23 cellular contexts compared by ENCODE assay signal in the genomic region with DNA sequence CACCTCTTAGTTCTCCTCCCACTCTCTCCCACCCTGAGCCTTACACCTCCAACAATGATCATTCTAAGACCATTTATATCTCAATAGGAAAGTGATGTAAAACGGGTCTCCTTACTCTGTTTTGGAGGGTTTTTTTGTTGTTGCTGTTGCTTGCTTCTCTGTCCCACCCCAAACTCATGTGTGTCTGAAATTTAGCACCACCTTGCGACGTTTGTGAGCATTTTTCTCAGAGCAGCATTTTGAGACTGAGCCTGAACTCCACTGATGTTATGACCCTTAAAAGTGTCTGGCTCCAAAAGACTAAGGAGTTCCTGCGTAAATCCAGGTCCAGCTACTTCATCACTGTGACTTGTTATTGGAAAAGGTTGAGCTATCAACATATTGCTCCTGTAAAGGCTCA.
DNase-seq lines count a peak whose midpoint lies in the region; ATAC-seq, FAIRE-seq and TF ChIP-seq lines count a peak whose summit lies in the region.
"Had no signal": no experiment of that assay in that cellular context is flagged by ENCODE, and none has a peak within 500 bp of the region (broad histone marks: within the 10 kb centered on the region; RNA-seq: fewer than 3 reads in every experiment).

No MANE protein-coding gene starts in this region.

- 16% methylated on average over 4 of the region's 4 CpGs for WGBS in GM12878 (ENCODE audit: insufficient coverage, insufficient replicate concordance, low lambda C conversion rate, missing lambda C conversion rate)

- no peak for TF ChIP-seq RAD21 in GM12878 (IDR thresholded peaks at IDR 0.05; ENCODE audit: insufficient read depth, low read depth, low read length)

- no peaks in the 10 kb centered on the region for H3K36me3 Mint-ChIP-seq in GM23338 (ENCODE audit: low read depth)
- no peaks in the 10 kb centered on the region for H3K36me3 Mint-ChIP-seq in natural killer cell treated with Interleukin-12 subunit alpha and Interleukin-12 subunit beta and Interleukin-15 and Interleukin-18, amount 100 ng/mL, for 72 hours
- no peaks in the 10 kb centered on the region for H3K36me3 Mint-ChIP-seq in activated CD8-positive, alpha-beta T cell treated with anti-CD3 and anti-CD28 coated beads for 36 hours (ENCODE audit: low read depth)

- H3K4me2 ChIP-seq in GM23338 (no peak overlapping the region), OCI-LY1 (ENCODE audit: low read length) (peak overlapping the region; percentile 14; the same call in 1 of the 2 replicates), GM12878 (ENCODE audit: control insufficient read depth, insufficient read depth) (no peak overlapping the region)

- no peak overlapping the region for H3K27ac Mint-ChIP-seq in GM23338
- H3K27ac Mint-ChIP-seq in natural killer cell treated with Interleukin-12 subunit alpha and Interleukin-12 subunit beta and Interleukin-15 and Interleukin-18, amount 100 ng/mL, for 72 hours = peak overlapping the region; percentile 81 to 92
- H3K27ac Mint-ChIP-seq in activated CD8-positive, alpha-beta T cell treated with anti-CD3 and anti-CD28 coated beads for 36 hours = no peak overlapping the region
- H3K27ac Mint-ChIP-seq: activated naive CD8-positive, alpha-beta T cell treated with anti-CD3 and anti-CD28 coated beads, Interleukin-2, amount 50 U/mL, for 24 hours; activated T-helper 2 cell treated with anti-CD3 and anti-CD28 coated beads, Interferon-gamma antibody, Interleukin-2, Interleukin-4, amounts not matched to agents 10 μg/mL and 5 μg/mL and 100 μg/mL, durations not matched to agents 14 hours and 24 hours and 36 hours; B cell had no signal

- H3K27ac ChIP-seq in GM23338 (ENCODE audit: low read depth) (no peak overlapping the region), OCI-LY1 (ENCODE audit: low read depth, low read length, poor library complexity, severe bottlenecking) (peak overlapping the region; percentile 91), GM12878 (ENCODE audit: control insufficient read depth, insufficient read depth) (no peak overlapping the region)
- H3K27ac ChIP-seq: epithelial cell of prostate, upper lobe of left lung had no signal

- in situ Hi-C loops in GM12878 (cut with MboI) = no loop called here

- ATAC-seq in GM23338 (no peak), GM12878 (peak; percentile 80)
- no peak for ATAC-seq in natural killer cell treated with Interleukin-12 subunit alpha and Interleukin-12 subunit beta and Interleukin-15 and Interleukin-18, amount 100 ng/mL, for 72 hours
- ATAC-seq in activated CD8-positive, alpha-beta T cell treated with anti-CD3 and anti-CD28 coated beads for 36 hours = no peak
- ATAC-seq: activated naive CD8-positive, alpha-beta T cell treated with anti-CD3 and anti-CD28 coated beads, Interleukin-2, amount 50 U/mL, for 24 hours; left colon; Right ventricle myocardium inferior had no signal

- no peaks in the 10 kb centered on the region for H3K9me3 ChIP-seq in OCI-LY1 (ENCODE audit: low read length)
- no peaks in the 10 kb centered on the region for H3K9me3 ChIP-seq in GM12878 (replicated peaks; ENCODE audit: control insufficient read depth, insufficient read depth, low read length)
- no peaks in the 10 kb centered on the region for H3K9me3 ChIP-seq in MG63
- H3K9me3 ChIP-seq: spleen, upper lobe of left lung had no signal

- POLR2A ChIA-PET in GM12878 (lab: Charles Lee) = no interaction called here
- POLR2A ChIA-PET in activated CD8-positive, alpha-beta T cell treated with anti-CD3 and anti-CD28 coated beads for 36 hours (lab: Charles Lee) = no interaction called here

- H3K9me3 Mint-ChIP-seq in GM23338 = no peaks in the 10 kb centered on the region
- H3K9me3 Mint-ChIP-seq in natural killer cell treated with Interleukin-12 subunit alpha and Interleukin-12 subunit beta and Interleukin-15 and Interleukin-18, amount 100 ng/mL, for 72 hours = no peaks in the 10 kb centered on the region
- no peaks in the 10 kb centered on the region for H3K9me3 Mint-ChIP-seq in activated CD8-positive, alpha-beta T cell treated with anti-CD3 and anti-CD28 coated beads for 36 hours
- H3K9me3 Mint-ChIP-seq: activated naive CD8-positive, alpha-beta T cell treated with anti-CD3 and anti-CD28 coated beads, Interleukin-2, amount 50 U/mL, for 24 hours; activated T-helper 2 cell treated with anti-CD3 and anti-CD28 coated beads, Interferon-gamma antibody, Interleukin-2, Interleukin-4, amounts not matched to agents 10 μg/mL and 5 μg/mL and 100 μg/mL, durations not matched to agents 14 hours and 24 hours and 36 hours had no signal

- intact Hi-C loops in GM12878 (cut with micrococcal nuclease; ENCODE audit: unreplicated experiment) = no loop called here
- intact Hi-C loops in activated CD8-positive, alpha-beta T cell treated with anti-CD3 and anti-CD28 coated beads for 36 hours (cut with micrococcal nuclease) = no loop called here

- peaks cover 6% of the 10 kb centered on the region; the same call in 2 of the 3 replicates for H3K4me1 Mint-ChIP-seq in GM23338
- peaks cover 44 to 48% of the 10 kb centered on the region in 2 donors for H3K4me1 Mint-ChIP-seq in natural killer cell treated with Interleukin-12 subunit alpha and Interleukin-12 subunit beta and Interleukin-15 and Interleukin-18, amount 100 ng/mL, for 72 hours (ENCODE audit: low read depth in 2 of 2)
- no peaks in the 10 kb centered on the region for H3K4me1 Mint-ChIP-seq in activated CD8-positive, alpha-beta T cell treated with anti-CD3 and anti-CD28 coated beads for 36 hours (ENCODE audit: low read depth)

- no peak for FAIRE-seq in GM12878 (lab: Jason Lieb, UNC)
- FAIRE-seq: bronchial epithelial cell had no signal

- H3K9me2 ChIP-seq in GM23338 (ENCODE audit: insufficient read depth) = no peaks in the 10 kb centered on the region
- no peaks in the 10 kb centered on the region for H3K9me2 ChIP-seq in OCI-LY1 (ENCODE audit: low read depth, low read length)

- no peaks in the 10 kb centered on the region for H3K4me1 ChIP-seq in GM23338 (ENCODE audit: insufficient read depth)
- H3K4me1 ChIP-seq in OCI-LY1 (ENCODE audit: insufficient read depth, low read length, severe bottlenecking) = peaks cover 50% of the 10 kb centered on the region
- H3K4me1 ChIP-seq in GM12878 (ENCODE audit: control insufficient read depth, insufficient read depth, low read length) = peaks cover 15% of the 10 kb centered on the region

- H3K4me3 Mint-ChIP-seq in GM23338 = no peak overlapping the region
- H3K4me3 Mint-ChIP-seq in natural killer cell treated with Interleukin-12 subunit alpha and Interleukin-12 subunit beta and Interleukin-15 and Interleukin-18, amount 100 ng/mL, for 72 hours = peak overlapping the region; percentile 38
- no peak overlapping the region for H3K4me3 Mint-ChIP-seq in activated CD8-positive, alpha-beta T cell treated with anti-CD3 and anti-CD28 coated beads for 36 hours
- H3K4me3 Mint-ChIP-seq: activated naive CD8-positive, alpha-beta T cell treated with anti-CD3 and anti-CD28 coated beads, Interleukin-2, amount 50 U/mL, for 24 hours; B cell had no signal

- H3F3A ChIP-seq in GM23338 (replicated peaks; ENCODE audit: low read depth) = no peaks in the 10 kb centered on the region
- no peaks in the 10 kb centered on the region for H3F3A ChIP-seq in OCI-LY1 (ENCODE audit: insufficient read depth, low read length)

- CTCF ChIA-PET in GM12878 (lab: Yijun Ruan, JAX) = interaction anchor here (2.9 to 7.0 kb wide), 5 partner anchors 12 to 44 kb away, joined by 8 to 45 read pairs (median 33); no protein-coding TSS in a partner anchor
- CTCF ChIA-PET in activated CD8-positive, alpha-beta T cell treated with anti-CD3 and anti-CD28 coated beads for 36 hours (lab: Charles Lee) = no interaction called here

- H2AFZ ChIP-seq in GM23338 = no peak overlapping the region
- no peak overlapping the region for H2AFZ ChIP-seq in OCI-LY1 (ENCODE audit: low read length)
- H2AFZ ChIP-seq in GM12878 (ENCODE audit: control insufficient read depth, low read depth, low read length) = no peak overlapping the region

- SMC1A ChIA-PET in GM12878 (lab: Charles Lee; ENCODE audit: uncharacterized antibody, unreplicated experiment) = interaction anchor here (0.6 to 4.1 kb wide), 9 partner anchors 13 to 134 kb away, joined by 3 to 43 read pairs (median 10); no protein-coding TSS in a partner anchor

- H3K79me2 ChIP-seq in GM23338 (replicated peaks; ENCODE audit: insufficient read depth) (no peaks in the 10 kb centered on the region), OCI-LY1 (ENCODE audit: insufficient read depth, low read length) (no peaks in the 10 kb centered on the region), GM12878 (ENCODE audit: control insufficient read depth, insufficient read depth, low read length) (no peaks in the 10 kb centered on the region)

- H3K9ac ChIP-seq in OCI-LY1 (ENCODE audit: low read length) (peak overlapping the region; percentile 50; the same call in 1 of the 2 replicates), GM12878 (ENCODE audit: control insufficient read depth, insufficient read depth, low read length) (no peak overlapping the region)

- TF ChIP-seq EP300 in GM12878 (IDR thresholded peaks at IDR 0.05; ENCODE audit: borderline replicate concordance in 1 of 2, control insufficient read depth in 1 of 2, low read depth in 2 of 2, low read length in 2 of 2) = no peak

- TF ChIP-seq POLR2A in GM12878 (IDR thresholded peaks at IDR 0.05; ENCODE audit: low read depth, low read length) = no peak

- H4K20me1 ChIP-seq in GM23338 (replicated peaks; ENCODE audit: insufficient read depth) = no peaks in the 10 kb centered on the region
- no peaks in the 10 kb centered on the region for H4K20me1 ChIP-seq in OCI-LY1 (ENCODE audit: insufficient read depth, low read length)
- H4K20me1 ChIP-seq in GM12878 (ENCODE audit: control insufficient read depth, insufficient read depth) = no peaks in the 10 kb centered on the region

- no peaks in the 10 kb centered on the region for H3K27me3 Mint-ChIP-seq in GM23338 (ENCODE audit: insufficient read depth, low read depth, poor library complexity)
- H3K27me3 Mint-ChIP-seq in natural killer cell treated with Interleukin-12 subunit alpha and Interleukin-12 subunit beta and Interleukin-15 and Interleukin-18, amount 100 ng/mL, for 72 hours = no peaks in the 10 kb centered on the region
- H3K27me3 Mint-ChIP-seq in activated CD8-positive, alpha-beta T cell treated with anti-CD3 and anti-CD28 coated beads for 36 hours = no peaks in the 10 kb centered on the region
- H3K27me3 Mint-ChIP-seq: activated naive CD8-positive, alpha-beta T cell treated with anti-CD3 and anti-CD28 coated beads, Interleukin-2, amount 50 U/mL, for 24 hours had no signal

- H3K4me3 ChIP-seq in GM23338 = no peak overlapping the region
- H3K4me3 ChIP-seq in OCI-LY1 (ENCODE audit: low read depth, low read length, poor library complexity, severe bottlenecking) = no peak overlapping the region
- H3K4me3 ChIP-seq in GM12878 = no peak overlapping the region
- H3K4me3 ChIP-seq in MG63 = no peak overlapping the region
- H3K4me3 ChIP-seq: dorsolateral prefrontal cortex, spleen, upper lobe of left lung had no signal

- TF ChIP-seq CTCF in GM23338 (conservative IDR thresholded peaks at IDR 0.05; ENCODE audit: low read depth in 2 of 2) (peak; percentile 41 to 46), OCI-LY1 (IDR thresholded peaks at IDR 0.05; ENCODE audit: low read length) (peak; percentile 82), GM12878 (IDR thresholded peaks at IDR 0.05 in 2 of 3, conservative IDR thresholded peaks at IDR 0.05 in 1 of 3; ENCODE audit: control insufficient read depth in 2 of 3, extremely low read depth in 1 of 3, insufficient read depth in 1 of 3, low read depth in 3 of 3, low read length in 3 of 3) (peak in 2 of 3 experiments; percentile 33 to 42; a peak in 2 of 6 replicates)
- TF ChIP-seq CTCF in activated CD8-positive, alpha-beta T cell treated with anti-CD3 and anti-CD28 coated beads for 36 hours (IDR thresholded peaks at IDR 0.05) = no peak

- RAD21 ChIA-PET in GM12878 (lab: Charles Lee; ENCODE audit: unreplicated experiment) = interaction anchor here (1.1 to 3.5 kb wide), 5 partner anchors 14 to 44 kb away, joined by 3 to 18 read pairs (median 9); no protein-coding TSS in a partner anchor

- no TSS peak for BruUV-seq in GM12878 (replicated peaks; lab: Mats Ljungman, UMichigan)

- DNase-seq in GM23338 (ENCODE audit: low spot score) (peak; percentile 20), GM12878 (ENCODE audit: low read depth, low spot score) (no peak), MG63 (no peak), SKM-1 treated with dmso at 0.1 percent for 144 hours (lab: John Stamatoyannopoulos, UW; ENCODE audit: unreplicated experiment) (no peak), NCI-H2081 (lab: John Stamatoyannopoulos, UW) (no peak)
- DNase-seq in natural killer cell treated with Interleukin-12 subunit alpha and Interleukin-12 subunit beta and Interleukin-15 and Interleukin-18, amount 100 ng/mL, for 72 hours (ENCODE audit: low spot score) = no peak
- DNase-seq in activated CD8-positive, alpha-beta T cell treated with anti-CD3 and anti-CD28 coated beads for 36 hours = no peak
- DNase-seq: activated CD4-positive, alpha-beta T cell treated with anti-CD3 and anti-CD28 coated beads for 1 hour; activated naive CD8-positive, alpha-beta T cell treated with anti-CD3 and anti-CD28 coated beads, Interleukin-2, amount 50 U/mL, for 24 hours; COR-L47; dorsolateral prefrontal cortex; left colon; midbrain; NCI-H1694 treated with DMSO at 0.1 percent for 48 hours; NCI-H226; spleen; upper lobe of left lung had no signal

- no peaks in the 10 kb centered on the region for H3K27me3 ChIP-seq in GM23338 (ENCODE audit: insufficient read depth)
- no peaks in the 10 kb centered on the region for H3K27me3 ChIP-seq in OCI-LY1 (ENCODE audit: insufficient read depth, low read length)
- no peaks in the 10 kb centered on the region for H3K27me3 ChIP-seq in GM12878 (replicated peaks in 1 of 2; ENCODE audit: control insufficient read depth in 2 of 2, insufficient read depth in 2 of 2, low read length in 1 of 2)
- H3K27me3 ChIP-seq in MG63 = no peaks in the 10 kb centered on the region
- H3K27me3 ChIP-seq: dorsolateral prefrontal cortex, upper lobe of left lung had no signal

- no peaks in the 10 kb centered on the region for H3K36me3 ChIP-seq in GM23338 (ENCODE audit: insufficient read depth)
- no peaks in the 10 kb centered on the region; the same call in 1 of the 2 replicates for H3K36me3 ChIP-seq in OCI-LY1 (ENCODE audit: insufficient read depth, low read length)
- no peaks in the 10 kb centered on the region for H3K36me3 ChIP-seq in GM12878 (ENCODE audit: control insufficient read depth in 2 of 2, insufficient read depth in 2 of 2, low read length in 1 of 2)
- no peaks in the 10 kb centered on the region for H3K36me3 ChIP-seq in MG63
- H3K36me3 ChIP-seq: spleen, upper lobe of left lung had no signal

Comparison
In these comparisons a context has a peak if more than half of its experiments do, and no peak if none do; other contexts are left out.
1. H3K27ac Mint-ChIP-seq: peak in natural killer cell treated with Interleukin-12 subunit alpha and Interleukin-12 subunit beta and Interleukin-15 and Interleukin-18, amount 100 ng/mL, for 72 hours (2 of 2); none in GM23338 (single experiment) and activated CD8-positive, alpha-beta T cell treated with anti-CD3 and anti-CD28 coated beads for 36 hours (single experiment).